In genomic region chr10:11742009-11742778, GRCh38 we compare ENCODE assay signal across 8 cellular contexts. TPM values are rescaled to one million over a fixed set of nuclear protein-coding genes. Genes with fewer than 3 reads are reported as not detected.
DNase-seq lines count a peak whose midpoint lies in the region; ATAC-seq and TF ChIP-seq lines count a peak whose summit lies in the region.

Gene ECHDC3 (plus strand): TSS chr10:11742382. CDS start chr10:11742577, 195 bp downstream.

- POLR2A ChIA-PET in AG04449 (lab: Yijun Ruan, JAX): no interaction called here

- CTCF ChIA-PET in AG04449 (lab: Yijun Ruan, JAX): interaction anchor here (1.5 kb wide), 2 partner anchors 12 to 15 kb away, joined by 4 to 7 read pairs; no protein-coding TSS in a partner anchor

- no peaks in the 10 kb centered on the region for H3K27me3 ChIP-seq in WERI-Rb-1 (ENCODE audit: insufficient read depth, low read depth, severe bottlenecking)

- ATAC-seq in GM18870 (IDR thresholded peaks at IDR 0.05; ENCODE audit: unreplicated experiment) (peak; percentile 52), HG03159 (IDR thresholded peaks at IDR 0.05; ENCODE audit: unreplicated experiment) (peak; percentile 74)

- H3K36me3 ChIP-seq in WERI-Rb-1: no peaks in the 10 kb centered on the region

- peak within 1 kb of the TSS; percentile 25 for H3K4me3 ChIP-seq in AG04449 (ENCODE audit: low read depth, low read length)
- peak within 1 kb of the TSS; percentile 57 for H3K4me3 ChIP-seq in WERI-Rb-1 (ENCODE audit: low read depth, low read length)

- no peaks in the 10 kb centered on the region for H3K9me3 ChIP-seq in WERI-Rb-1 (ENCODE audit: severe bottlenecking)

- DNase-seq in AG04449 (ENCODE audit: low read depth, low spot score) (no peak), WERI-Rb-1 (peak; percentile 33), cerebellum (ENCODE audit: low spot score) (peak; percentile 82), kidney glomerular epithelial cell (lab: John Stamatoyannopoulos, UW) (peak; percentile 17), globus pallidus (ENCODE audit: low spot score) (no peak)
- peak; percentile 56 for DNase-seq in stimulated activated CD4-positive, alpha-beta T cell treated with anti-CD3 and anti-CD28 coated beads, Interleukin-4, amount 100 ng/mL, for 1 hour

- TF ChIP-seq CTCF in AG04449 (IDR thresholded peaks at IDR 0.05; ENCODE audit: insufficient read depth, low read length, missing control alignments) (no peak), WERI-Rb-1 (IDR thresholded peaks at IDR 0.05; ENCODE audit: low read depth, low read length) (no peak)

- H3K27ac ChIP-seq in WERI-Rb-1: peak within 1 kb of the TSS; percentile 52

RNA-seq across cellular contexts. Expression of gene ECHDC3, which starts in this region (rescaled TPM):
- total RNA-seq in cerebellum: 1.3 TPM

Comparison
In these comparisons a context has a peak if more than half of its experiments do, and no peak if none do; other contexts are left out.
1. DNase-seq: peak in WERI-Rb-1 (single experiment), cerebellum (single experiment), kidney glomerular epithelial cell (single experiment) and stimulated activated CD4-positive, alpha-beta T cell treated with anti-CD3 and anti-CD28 coated beads, Interleukin-4, amount 100 ng/mL, for 1 hour (single experiment); none in AG04449 (single experiment) and globus pallidus (single experiment).